Comparison of ENCODE assay signal across 21 cellular contexts in genomic region chr1:3080236-3080964, GRCh38. TPM values are rescaled to one million over a fixed set of nuclear protein-coding genes. Genes with fewer than 3 reads are reported as not detected.
DNase-seq lines count a peak whose midpoint lies in the region; ATAC-seq and TF ChIP-seq lines count a peak whose summit lies in the region.
"Had no signal": no experiment of that assay in that cellular context is flagged by ENCODE, and none has a peak within 500 bp of the region (broad histone marks: within the 10 kb centered on the region; RNA-seq: fewer than 3 reads in every experiment).

No MANE protein-coding gene starts in this region.

- TF ChIP-seq CTCF in brain (conservative IDR thresholded peaks at IDR 0.05), result no peak
- no peak for TF ChIP-seq CTCF in dorsolateral prefrontal cortex (IDR thresholded peaks at IDR 0.05 in 54 of 56, conservative IDR thresholded peaks at IDR 0.05 in 2 of 56; ENCODE audit: low read depth in 1 of 56, partially characterized antibody in 56 of 56)
- no peak for TF ChIP-seq CTCF in neural cell (IDR thresholded peaks at IDR 0.05; ENCODE audit: poor library complexity, severe bottlenecking)
- no peak for TF ChIP-seq CTCF in type B pancreatic cell (conservative IDR thresholded peaks at IDR 0.05)

- H3K4me3 ChIP-seq in dorsolateral prefrontal cortex, result peak overlapping the region in 2 of 59 donors; percentile 16 to 27
- no peak overlapping the region for H3K4me3 ChIP-seq in neural cell (ENCODE audit: low read length)
- H3K4me3 ChIP-seq in CD8-positive, alpha-beta memory T cell (ENCODE audit: low read length), result no peak overlapping the region
- H3K4me3 ChIP-seq: GM23338 had no signal

- TF ChIP-seq RAD21 in neural cell (conservative IDR thresholded peaks at IDR 0.05), result no peak

- H4K20me1 ChIP-seq in neural cell (ENCODE audit: insufficient read depth), result no peaks in the 10 kb centered on the region

- no peak for DNase-seq in dorsolateral prefrontal cortex
- DNase-seq in type B pancreatic cell (ENCODE audit: extremely low spot score, unreplicated experiment), result no peak
- DNase-seq in kidney tubule cell (ENCODE audit: low spot score), result no peak
- no peak for DNase-seq in CD8-positive, alpha-beta memory T cell
- no peak for DNase-seq in naive thymus-derived CD8-positive, alpha-beta T cell
- DNase-seq: BE2C, IMR-90, NCI-H1105, NCI-H146, NCI-H2029 treated with DMSO at 0.1 percent for 48 hours, NCI-H345, NCI-H524, NCI-H82, SIG-M5, SK-N-SH had no signal

- no peak for TF ChIP-seq EP300 in neural cell (conservative IDR thresholded peaks at IDR 0.05; ENCODE audit: poor library complexity, severe bottlenecking)

- H3K9me2 ChIP-seq in neural cell (ENCODE audit: insufficient read depth, low read length), result no peaks in the 10 kb centered on the region
- H3K9me2 ChIP-seq: SK-N-SH had no signal

- H3K27me3 ChIP-seq in dorsolateral prefrontal cortex, result peaks cover 0 to 25% (median 0%) of the 10 kb centered on the region in 45 donors
- H3K27me3 ChIP-seq in neural cell (ENCODE audit: insufficient read depth, low read depth, low read length), result no peaks in the 10 kb centered on the region
- H3K27me3 ChIP-seq in CD8-positive, alpha-beta memory T cell (ENCODE audit: insufficient read depth, low read length, poor library complexity, severe bottlenecking), result no peaks in the 10 kb centered on the region

- peak overlapping the region; percentile 50 to 98 (median 90) for H3K27ac Mint-ChIP-seq in brain
- H3K27ac Mint-ChIP-seq in type B pancreatic cell, result peak overlapping the region; percentile 53
- no peak overlapping the region for H3K27ac Mint-ChIP-seq in CD8-positive, alpha-beta memory T cell
- no peak overlapping the region for H3K27ac Mint-ChIP-seq in naive thymus-derived CD8-positive, alpha-beta T cell
- H3K27ac Mint-ChIP-seq: GM23338 had no signal

- ATAC-seq in naive thymus-derived CD8-positive, alpha-beta T cell, result no peak
- ATAC-seq: GM23338, HCT116, Panc1 had no signal

- H3K4me2 ChIP-seq in neural cell (ENCODE audit: low read length), result no peak overlapping the region
- H3K4me2 ChIP-seq: GM23338, SK-N-SH had no signal

- peak overlapping the region; percentile 4 for H3K9ac ChIP-seq in neural cell (ENCODE audit: low read length)
- H3K9ac ChIP-seq: SK-N-SH had no signal

- H3K9me3 Mint-ChIP-seq in brain, result peaks cover 0 to 3% (median 0%) of the 10 kb centered on the region in 5 experiments
- H3K9me3 Mint-ChIP-seq in type B pancreatic cell, result no peaks in the 10 kb centered on the region
- H3K9me3 Mint-ChIP-seq in CD8-positive, alpha-beta memory T cell, result no peaks in the 10 kb centered on the region
- H3K9me3 Mint-ChIP-seq in naive thymus-derived CD8-positive, alpha-beta T cell, result no peaks in the 10 kb centered on the region
- H3K9me3 Mint-ChIP-seq: GM23338 had no signal

- H3K4me3 Mint-ChIP-seq in brain (peak overlapping the region; percentile 24 to 78 (median 58)), type B pancreatic cell (peak overlapping the region; percentile 59)
- H3K4me3 Mint-ChIP-seq in CD8-positive, alpha-beta memory T cell, result no peak overlapping the region
- H3K4me3 Mint-ChIP-seq in naive thymus-derived CD8-positive, alpha-beta T cell, result no peak overlapping the region
- H3K4me3 Mint-ChIP-seq: GM23338 had no signal

- H3K4me1 ChIP-seq in CD8-positive, alpha-beta memory T cell (ENCODE audit: insufficient read depth, low read length), result no peaks in the 10 kb centered on the region
- H3K4me1 ChIP-seq: BE2C had no signal

- H3K27ac ChIP-seq in dorsolateral prefrontal cortex, result peak overlapping the region in 42 of 59 donors; percentile 2 to 87 (median 66)
- H3K27ac ChIP-seq in neural cell (ENCODE audit: low read length), result peak overlapping the region; percentile 10
- no peak overlapping the region for H3K27ac ChIP-seq in CD8-positive, alpha-beta memory T cell (ENCODE audit: low read depth, low read length)

- H3K36me3 Mint-ChIP-seq in brain (no peaks in the 10 kb centered on the region), type B pancreatic cell (no peaks in the 10 kb centered on the region)
- H3K36me3 Mint-ChIP-seq in CD8-positive, alpha-beta memory T cell, result no peaks in the 10 kb centered on the region
- no peaks in the 10 kb centered on the region for H3K36me3 Mint-ChIP-seq in naive thymus-derived CD8-positive, alpha-beta T cell

- POLR2A ChIA-PET in CD8-positive, alpha-beta memory T cell (lab: Charles Lee), result interaction anchor here (0.6 kb wide), 1 partner anchor 34 kb away, joined by 3 read pairs; no protein-coding TSS in a partner anchor
- POLR2A ChIA-PET in naive thymus-derived CD8-positive, alpha-beta T cell (lab: Charles Lee), result no interaction called here

- H3K4me1 Mint-ChIP-seq in brain, result peaks cover 74% of the 10 kb centered on the region
- peaks cover 35% of the 10 kb centered on the region for H3K4me1 Mint-ChIP-seq in type B pancreatic cell (ENCODE audit: unreplicated experiment)
- no peaks in the 10 kb centered on the region for H3K4me1 Mint-ChIP-seq in CD8-positive, alpha-beta memory T cell
- peaks cover 0 to 8% (median 4%) of the 10 kb centered on the region in 4 donors for H3K4me1 Mint-ChIP-seq in naive thymus-derived CD8-positive, alpha-beta T cell

- H3K79me2 ChIP-seq in neural cell (replicated peaks; ENCODE audit: insufficient read depth, low read length), result peaks cover 96% of the 10 kb centered on the region

- peaks cover 2% of the 10 kb centered on the region for H3K27me3 Mint-ChIP-seq in brain
- peaks cover 28% of the 10 kb centered on the region for H3K27me3 Mint-ChIP-seq in type B pancreatic cell
- H3K27me3 Mint-ChIP-seq in CD8-positive, alpha-beta memory T cell, result peaks cover 5 to 9% of the 10 kb centered on the region in 2 donors
- H3K27me3 Mint-ChIP-seq in naive thymus-derived CD8-positive, alpha-beta T cell, result peaks cover 7 to 40% (median 17%) of the 10 kb centered on the region in 5 donors

- no peaks in the 10 kb centered on the region for H3K9me3 ChIP-seq in neural cell (ENCODE audit: low read length)
- H3K9me3 ChIP-seq in CD8-positive, alpha-beta memory T cell (ENCODE audit: low read length), result no peaks in the 10 kb centered on the region
- H3K9me3 ChIP-seq: BE2C, SK-N-SH had no signal

- H2AFZ ChIP-seq in neural cell (ENCODE audit: low read depth, low read length), result no peak overlapping the region
- H2AFZ ChIP-seq: GM23338 had no signal

- intact Hi-C loops in dorsolateral prefrontal cortex (cut with DNase I), result no loop called here

- no peaks in the 10 kb centered on the region for H3F3A ChIP-seq in neural cell (ENCODE audit: insufficient read depth, low read length, poor library complexity, severe bottlenecking)

- CTCF ChIA-PET in CD8-positive, alpha-beta memory T cell (lab: Charles Lee), result no interaction called here

- H3K36me3 ChIP-seq in neural cell (ENCODE audit: insufficient read depth, low read length), result no peaks in the 10 kb centered on the region
- H3K36me3 ChIP-seq in CD8-positive, alpha-beta memory T cell (ENCODE audit: insufficient read depth, low read length), result no peaks in the 10 kb centered on the region
- H3K36me3 ChIP-seq: BE2C had no signal

TF ChIP-seq in neural cell, 6 proteins besides CTCF, POLR2A, EP300 and RAD21:
- TF ChIP-seq SMC3 (conservative IDR thresholded peaks at IDR 0.05; ENCODE audit: poor library complexity), result no peak

RNA-seq across cellular contexts. Expression of gene PRDM16, which starts 11.4 kb away (rescaled TPM):
- polyA plus RNA-seq in brain (ENCODE audit: insufficient read depth, low read depth, low replicate concordance) (2.4 TPM), neural cell (0.16 and 0.21 TPM in 2 replicates)
- total RNA-seq in dorsolateral prefrontal cortex (10 to 100 TPM in 119 of 120 experiments, 1 to 10 TPM in 1; 9.8 to 52.0 (median 18.9) TPM), type B pancreatic cell (ENCODE audit: low replicate concordance) (10.3 and 23.6 TPM in 2 replicates)
- 2.7 and 5.1 TPM in 2 replicates for polyA minus RNA-seq in neural cell
- not detected for total RNA-seq in CD8-positive, alpha-beta memory T cell
- not detected for polyA plus RNA-seq in CD8-positive, alpha-beta memory T cell
- not detected for total RNA-seq in naive thymus-derived CD8-positive, alpha-beta T cell
- polyA plus RNA-seq in naive thymus-derived CD8-positive, alpha-beta T cell, result not detected
- total RNA-seq: IMR-90 had no signal
- polyA plus RNA-seq: SK-N-SH had no signal

RNA-seq across cellular contexts. Expression of gene ACTRT2, which starts 59.1 kb away (rescaled TPM):
- polyA plus RNA-seq in brain (ENCODE audit: insufficient read depth, low read depth, low replicate concordance), result not detected
- total RNA-seq in dorsolateral prefrontal cortex, result under 1 TPM in 1 of 120 experiments, not detected in 119; 0.32 TPM
- not detected in 2 replicates for polyA plus RNA-seq in neural cell
- polyA minus RNA-seq in neural cell, result not detected in 2 replicates
- not detected in 2 replicates for total RNA-seq in type B pancreatic cell (ENCODE audit: low replicate concordance)
- total RNA-seq in CD8-positive, alpha-beta memory T cell, result not detected
- polyA plus RNA-seq in CD8-positive, alpha-beta memory T cell, result not detected
- not detected for total RNA-seq in naive thymus-derived CD8-positive, alpha-beta T cell
- not detected for polyA plus RNA-seq in naive thymus-derived CD8-positive, alpha-beta T cell
- total RNA-seq: A673, GM23338, IMR-90 had no signal
- polyA plus RNA-seq: GM23338, IMR-90, SK-N-SH had no signal

Comparison
In these comparisons a context has a peak if more than half of its experiments do, and no peak if none do; other contexts are left out.
1. H3K27ac Mint-ChIP-seq: peak in brain (5 of 5) and type B pancreatic cell (single experiment); none in CD8-positive, alpha-beta memory T cell (0 of 8) and naive thymus-derived CD8-positive, alpha-beta T cell (0 of 10).
2. H3K4me3 Mint-ChIP-seq: peak in brain (5 of 5) and type B pancreatic cell (single experiment); none in CD8-positive, alpha-beta memory T cell (0 of 7) and naive thymus-derived CD8-positive, alpha-beta T cell (0 of 10).